In the genomic region with DNA sequence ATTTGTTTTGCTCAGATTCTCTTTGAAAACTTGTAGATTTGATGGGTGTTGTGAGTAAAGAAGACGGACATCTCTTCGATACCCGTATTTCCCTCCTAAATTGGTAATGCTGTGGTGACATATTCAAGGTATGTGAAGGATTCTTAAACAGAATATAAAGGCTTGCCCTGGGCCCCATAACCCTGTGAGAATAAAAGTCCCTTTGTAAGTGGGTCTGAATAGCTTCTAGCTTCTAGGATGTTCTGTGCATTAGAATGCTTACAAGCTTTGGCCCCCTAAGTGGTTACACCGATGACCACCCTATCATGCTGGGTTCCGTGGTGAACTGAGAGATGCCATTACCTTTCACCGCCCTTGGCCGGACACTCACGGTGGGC, we compare ENCODE assay signal across 2 cellular contexts.
TF ChIP-seq lines count a peak whose summit lies in the region.

No MANE protein-coding gene starts in this region.

TF ChIP-seq in SK-N-SH, 30 proteins besides CTCF, POLR2A, EP300 and RAD21 (continued from another document):
- no peak for TF ChIP-seq SIN3A (IDR thresholded peaks at IDR 0.05; ENCODE audit: borderline replicate concordance, low read depth, low read length)
- no peak for TF ChIP-seq RCOR1 (IDR thresholded peaks at IDR 0.05; ENCODE audit: low read length)
- no peak for TF ChIP-seq TCF12 (IDR thresholded peaks at IDR 0.05)
- TF ChIP-seq, protein P1, sequence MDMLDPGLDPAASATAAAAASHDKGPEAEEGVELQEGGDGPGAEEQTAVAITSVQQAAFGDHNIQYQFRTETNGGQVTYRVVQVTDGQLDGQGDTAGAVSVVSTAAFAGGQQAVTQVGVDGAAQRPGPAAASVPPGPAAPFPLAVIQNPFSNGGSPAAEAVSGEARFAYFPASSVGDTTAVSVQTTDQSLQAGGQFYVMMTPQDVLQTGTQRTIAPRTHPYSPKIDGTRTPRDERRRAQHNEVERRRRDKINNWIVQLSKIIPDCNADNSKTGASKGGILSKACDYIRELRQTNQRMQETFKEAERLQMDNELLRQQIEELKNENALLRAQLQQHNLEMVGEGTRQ (IDR thresholded peaks at IDR 0.05; ENCODE audit: borderline replicate concordance, low read depth, low read length) = no peak
- TF ChIP-seq JUND (IDR thresholded peaks at IDR 0.05) = no peak
- no peak for TF ChIP-seq RXRA (IDR thresholded peaks at IDR 0.05; ENCODE audit: borderline replicate concordance, low read depth)
- TF ChIP-seq CHD2 (IDR thresholded peaks at IDR 0.05; ENCODE audit: low read length, partially characterized antibody) = no peak
- TF ChIP-seq NFIC (IDR thresholded peaks at IDR 0.05; ENCODE audit: borderline replicate concordance) = no peak
- TF ChIP-seq ZBTB33 (IDR thresholded peaks at IDR 0.05; ENCODE audit: borderline replicate concordance, low read depth) = no peak
- TF ChIP-seq FOXM1 (IDR thresholded peaks at IDR 0.05; ENCODE audit: low read depth) = no peak
- no peak for TF ChIP-seq SMC3 (IDR thresholded peaks at IDR 0.05; ENCODE audit: low read depth, low read length)

TF ChIP-seq in SK-N-SH treated with all-trans-retinoic acid at 6 μM for 48 hours, 23 proteins besides CTCF, POLR2A, EP300 and RAD21 (continued from another document):
- TF ChIP-seq POU6F1 (CRISPR knock-in tag; IDR thresholded peaks at IDR 0.05; ENCODE audit: borderline replicate concordance, low read depth) (no peak), TOX (CRISPR knock-in tag; IDR thresholded peaks at IDR 0.05; ENCODE audit: borderline replicate concordance) (no peak)
- TF ChIP-seq, protein P2, sequence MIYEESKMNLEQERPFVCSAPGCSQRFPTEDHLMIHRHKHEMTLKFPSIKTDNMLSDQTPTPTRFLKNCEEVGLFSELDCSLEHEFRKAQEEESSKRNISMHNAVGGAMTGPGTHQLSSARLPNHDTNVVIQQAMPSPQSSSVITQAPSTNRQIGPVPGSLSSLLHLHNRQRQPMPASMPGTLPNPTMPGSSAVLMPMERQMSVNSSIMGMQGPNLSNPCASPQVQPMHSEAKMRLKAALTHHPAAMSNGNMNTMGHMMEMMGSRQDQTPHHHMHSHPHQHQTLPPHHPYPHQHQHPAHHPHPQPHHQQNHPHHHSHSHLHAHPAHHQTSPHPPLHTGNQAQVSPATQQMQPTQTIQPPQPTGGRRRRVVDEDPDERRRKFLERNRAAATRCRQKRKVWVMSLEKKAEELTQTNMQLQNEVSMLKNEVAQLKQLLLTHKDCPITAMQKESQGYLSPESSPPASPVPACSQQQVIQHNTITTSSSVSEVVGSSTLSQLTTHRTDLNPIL (CRISPR knock-in tag; IDR thresholded peaks at IDR 0.05; ENCODE audit: low read depth) = no peak
